Comparison of ENCODE assay signal across 36 cellular contexts in genomic region chr4:151709587-151709986, GRCh38.
"Had no signal": no experiment of that assay in that cellular context is flagged by ENCODE, and none has a peak within 500 bp of the region (broad histone marks: within the 10 kb centered on the region; RNA-seq: fewer than 3 reads in every experiment).

No MANE protein-coding gene starts in this region.

- H3K27me3 ChIP-seq: brain microvascular endothelial cell, Peyer's patch had no signal

- H3K4me3 ChIP-seq: K562, Peyer's patch had no signal

- H3K4me1 Mint-ChIP-seq: activated B cell treated with CpG ODN at 0.5 μM for 24 hours; activated naive CD8-positive, alpha-beta T cell treated with anti-CD3 and anti-CD28 coated beads, Interleukin-2, amount 50 U/mL, for 24 hours; central memory CD8-positive, alpha-beta T cell; T-cell had no signal

- H3K27ac ChIP-seq: brain microvascular endothelial cell, Peyer's patch, VCaP had no signal

- H3K9me3 Mint-ChIP-seq: activated B cell treated with CpG ODN at 0.5 μM for 24 hours; activated CD4-positive, alpha-beta memory T cell treated with anti-CD3 and anti-CD28 coated beads for 36 hours; activated naive CD8-positive, alpha-beta T cell treated with anti-CD3 and anti-CD28 coated beads, Interleukin-2, amount 50 U/mL, for 24 hours; activated T-cell treated with anti-CD3 and anti-CD28 coated beads, Interleukin-2, amount 50 U/mL, for 4 hours; activated T-helper 1 cell treated with anti-CD3 and anti-CD28 coated beads, Interleukin-12 subunit alpha, Interleukin-12 subunit beta, Interleukin-2, Interleukin-4 antibody, amounts not matched to agents 30 ng/mL and 10 ng/mL and 1 ng/mL, durations not matched to agents 14 hours and 24 hours and 36 hours; central memory CD8-positive, alpha-beta T cell; T-cell had no signal

- ATAC-seq: activated naive CD8-positive, alpha-beta T cell treated with anti-CD3 and anti-CD28 coated beads, Interleukin-2, amount 50 U/mL, for 24 hours; activated T-cell treated with anti-CD3 and anti-CD28 coated beads, Interleukin-2, amount 50 U/mL, for 4 hours; K562; PC-3; SK-N-SH treated with all-trans-retinoic acid at 6 μM for 48 hours; T-cell had no signal

- H3K4me1 ChIP-seq: Peyer's patch had no signal

- H3K4me3 Mint-ChIP-seq: activated B cell treated with CpG ODN at 0.5 μM for 24 hours; activated CD4-positive, alpha-beta memory T cell treated with anti-CD3 and anti-CD28 coated beads for 36 hours; activated naive CD8-positive, alpha-beta T cell; activated naive CD8-positive, alpha-beta T cell treated with anti-CD3 and anti-CD28 coated beads, Interleukin-2, amount 50 U/mL, for 24 hours; activated T-cell treated with anti-CD3 and anti-CD28 coated beads, Interleukin-2, amount 50 U/mL, for 4 hours; activated T-helper 1 cell treated with anti-CD3 and anti-CD28 coated beads, Interleukin-12 subunit alpha, Interleukin-12 subunit beta, Interleukin-2, Interleukin-4 antibody, amounts not matched to agents 30 ng/mL and 10 ng/mL and 1 ng/mL, durations not matched to agents 14 hours and 24 hours and 36 hours; central memory CD8-positive, alpha-beta T cell; T-cell had no signal

- H3K27ac Mint-ChIP-seq: activated B cell treated with CpG ODN at 0.5 μM for 24 hours; activated CD4-positive, alpha-beta memory T cell treated with anti-CD3 and anti-CD28 coated beads for 36 hours; activated naive CD8-positive, alpha-beta T cell; activated naive CD8-positive, alpha-beta T cell treated with anti-CD3 and anti-CD28 coated beads, Interleukin-2, amount 50 U/mL, for 24 hours; activated T-helper 1 cell treated with anti-CD3 and anti-CD28 coated beads, Interleukin-12 subunit alpha, Interleukin-12 subunit beta, Interleukin-2, Interleukin-4 antibody, amounts not matched to agents 30 ng/mL and 10 ng/mL and 1 ng/mL, durations not matched to agents 14 hours and 24 hours and 36 hours; T-cell had no signal

- H3K36me3 ChIP-seq: brain microvascular endothelial cell had no signal

- H3K9me3 ChIP-seq: Peyer's patch had no signal

- DNase-seq: activated B cell treated with CpG ODN at 0.5 μM for 24 hours; activated CD4-positive, alpha-beta memory T cell treated with anti-CD3 and anti-CD28 coated beads for 36 hours; activated CD4-positive, alpha-beta T cell treated with anti-CD3 and anti-CD28 coated beads for 4 hours; activated CD4-positive, alpha-beta T cell treated with anti-CD3 and anti-CD28 coated beads, Interleukin-2, amount 50 U/mL, for 1 hour; activated CD4-positive, CD25-positive, alpha-beta regulatory T cell treated with anti-CD3 and anti-CD28 coated beads, Interleukin-2, amount 50 U/mL, for 72 hours; activated CD8-positive, alpha-beta memory T cell treated with anti-CD3 and anti-CD28 coated beads, Interleukin-2, amount 50 U/mL, for 4 hours; activated effector memory CD4-positive, alpha-beta T cell treated with Interleukin-2 at 50 U/mL for 16 hours; activated naive CD8-positive, alpha-beta T cell treated with anti-CD3 and anti-CD28 coated beads, Interleukin-2, amount 50 U/mL, for 24 hours; activated T-cell treated with anti-CD3 and anti-CD28 coated beads for 4 hours; activated T-cell treated with anti-CD3 and anti-CD28 coated beads, Interleukin-2, amount 50 U/mL, for 4 hours; amniotic stem cell; aorta; brain microvascular endothelial cell; NCI-H1105; NCI-H1417 treated with DMSO at 0.1 percent for 48 hours; NCI-H187 treated with DMSO at 0.1 percent for 48 hours; NCI-H2081; NCI-H2171 treated with DMSO at 0.1 percent for 48 hours; NCI-H2227 treated with DMSO at 0.1 percent for 48 hours; NCI-H446; NCI-H510A treated with DMSO at 0.1 percent for 48 hours; NCI-H526 treated with DMSO at 0.1 percent for 48 hours; NK-92 treated with Interleukin-12 subunit alpha and Interleukin-12 subunit beta, amount 100 ng/mL, for 24 hours; PC-3; Peyer's patch; RPMI8226; SIG-M5; T-cell; T-helper 2 cell; T-helper 9 cell had no signal
